ENCODE assay signal across 1 cellular context in the genomic region with DNA sequence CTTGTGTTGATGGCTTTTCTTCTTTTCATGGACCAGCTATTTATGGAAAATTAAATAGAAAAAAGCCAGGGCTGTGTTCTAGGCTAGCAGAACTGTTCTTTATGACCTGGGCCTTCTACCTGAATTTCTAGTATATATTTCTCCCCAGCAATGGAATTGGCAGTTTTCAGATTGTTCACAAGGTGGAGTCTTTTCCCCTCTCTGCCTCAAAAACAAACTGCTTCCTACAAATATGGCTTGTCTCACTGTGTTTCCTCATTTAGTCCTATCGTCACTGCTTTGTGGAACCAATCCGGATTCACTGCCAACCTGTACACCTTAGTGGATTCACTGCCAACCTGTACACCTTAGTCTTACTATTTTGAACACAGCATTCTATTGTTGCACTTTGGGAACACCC.
TF ChIP-seq lines count a peak whose summit lies in the region.

No MANE protein-coding gene starts in this region.

TF ChIP-seq in HepG2, 621 proteins besides CTCF, POLR2A, EP300 and RAD21 (continued from another document):
- TF ChIP-seq ZNF513 (CRISPR knock-in tag; conservative IDR thresholded peaks at IDR 0.05) (no peak), KDM3A (CRISPR knock-in tag; IDR thresholded peaks at IDR 0.05; ENCODE audit: low read depth) (no peak), ATF2 (CRISPR knock-in tag; IDR thresholded peaks at IDR 0.05) (no peak), ZNF256 (CRISPR knock-in tag; conservative IDR thresholded peaks at IDR 0.05) (no peak), NCOA5 (CRISPR knock-in tag; IDR thresholded peaks at IDR 0.05) (no peak), ZFP36L2 (CRISPR knock-in tag; IDR thresholded peaks at IDR 0.05) (no peak), TBX2 (CRISPR knock-in tag; IDR thresholded peaks at IDR 0.05; ENCODE audit: borderline replicate concordance) (no peak), IKZF1 (IDR thresholded peaks at IDR 0.05) (no peak)
